Comparison of ENCODE assay signal across 1 cellular context in genomic region chr7:25968205-25968993, GRCh38.
TF ChIP-seq lines count a peak whose summit lies in the region.

No MANE protein-coding gene starts in this region.

TF ChIP-seq in K562, 482 proteins besides CTCF, POLR2A, EP300 and RAD21 (continued from another document):
- TF ChIP-seq, protein P1, sequence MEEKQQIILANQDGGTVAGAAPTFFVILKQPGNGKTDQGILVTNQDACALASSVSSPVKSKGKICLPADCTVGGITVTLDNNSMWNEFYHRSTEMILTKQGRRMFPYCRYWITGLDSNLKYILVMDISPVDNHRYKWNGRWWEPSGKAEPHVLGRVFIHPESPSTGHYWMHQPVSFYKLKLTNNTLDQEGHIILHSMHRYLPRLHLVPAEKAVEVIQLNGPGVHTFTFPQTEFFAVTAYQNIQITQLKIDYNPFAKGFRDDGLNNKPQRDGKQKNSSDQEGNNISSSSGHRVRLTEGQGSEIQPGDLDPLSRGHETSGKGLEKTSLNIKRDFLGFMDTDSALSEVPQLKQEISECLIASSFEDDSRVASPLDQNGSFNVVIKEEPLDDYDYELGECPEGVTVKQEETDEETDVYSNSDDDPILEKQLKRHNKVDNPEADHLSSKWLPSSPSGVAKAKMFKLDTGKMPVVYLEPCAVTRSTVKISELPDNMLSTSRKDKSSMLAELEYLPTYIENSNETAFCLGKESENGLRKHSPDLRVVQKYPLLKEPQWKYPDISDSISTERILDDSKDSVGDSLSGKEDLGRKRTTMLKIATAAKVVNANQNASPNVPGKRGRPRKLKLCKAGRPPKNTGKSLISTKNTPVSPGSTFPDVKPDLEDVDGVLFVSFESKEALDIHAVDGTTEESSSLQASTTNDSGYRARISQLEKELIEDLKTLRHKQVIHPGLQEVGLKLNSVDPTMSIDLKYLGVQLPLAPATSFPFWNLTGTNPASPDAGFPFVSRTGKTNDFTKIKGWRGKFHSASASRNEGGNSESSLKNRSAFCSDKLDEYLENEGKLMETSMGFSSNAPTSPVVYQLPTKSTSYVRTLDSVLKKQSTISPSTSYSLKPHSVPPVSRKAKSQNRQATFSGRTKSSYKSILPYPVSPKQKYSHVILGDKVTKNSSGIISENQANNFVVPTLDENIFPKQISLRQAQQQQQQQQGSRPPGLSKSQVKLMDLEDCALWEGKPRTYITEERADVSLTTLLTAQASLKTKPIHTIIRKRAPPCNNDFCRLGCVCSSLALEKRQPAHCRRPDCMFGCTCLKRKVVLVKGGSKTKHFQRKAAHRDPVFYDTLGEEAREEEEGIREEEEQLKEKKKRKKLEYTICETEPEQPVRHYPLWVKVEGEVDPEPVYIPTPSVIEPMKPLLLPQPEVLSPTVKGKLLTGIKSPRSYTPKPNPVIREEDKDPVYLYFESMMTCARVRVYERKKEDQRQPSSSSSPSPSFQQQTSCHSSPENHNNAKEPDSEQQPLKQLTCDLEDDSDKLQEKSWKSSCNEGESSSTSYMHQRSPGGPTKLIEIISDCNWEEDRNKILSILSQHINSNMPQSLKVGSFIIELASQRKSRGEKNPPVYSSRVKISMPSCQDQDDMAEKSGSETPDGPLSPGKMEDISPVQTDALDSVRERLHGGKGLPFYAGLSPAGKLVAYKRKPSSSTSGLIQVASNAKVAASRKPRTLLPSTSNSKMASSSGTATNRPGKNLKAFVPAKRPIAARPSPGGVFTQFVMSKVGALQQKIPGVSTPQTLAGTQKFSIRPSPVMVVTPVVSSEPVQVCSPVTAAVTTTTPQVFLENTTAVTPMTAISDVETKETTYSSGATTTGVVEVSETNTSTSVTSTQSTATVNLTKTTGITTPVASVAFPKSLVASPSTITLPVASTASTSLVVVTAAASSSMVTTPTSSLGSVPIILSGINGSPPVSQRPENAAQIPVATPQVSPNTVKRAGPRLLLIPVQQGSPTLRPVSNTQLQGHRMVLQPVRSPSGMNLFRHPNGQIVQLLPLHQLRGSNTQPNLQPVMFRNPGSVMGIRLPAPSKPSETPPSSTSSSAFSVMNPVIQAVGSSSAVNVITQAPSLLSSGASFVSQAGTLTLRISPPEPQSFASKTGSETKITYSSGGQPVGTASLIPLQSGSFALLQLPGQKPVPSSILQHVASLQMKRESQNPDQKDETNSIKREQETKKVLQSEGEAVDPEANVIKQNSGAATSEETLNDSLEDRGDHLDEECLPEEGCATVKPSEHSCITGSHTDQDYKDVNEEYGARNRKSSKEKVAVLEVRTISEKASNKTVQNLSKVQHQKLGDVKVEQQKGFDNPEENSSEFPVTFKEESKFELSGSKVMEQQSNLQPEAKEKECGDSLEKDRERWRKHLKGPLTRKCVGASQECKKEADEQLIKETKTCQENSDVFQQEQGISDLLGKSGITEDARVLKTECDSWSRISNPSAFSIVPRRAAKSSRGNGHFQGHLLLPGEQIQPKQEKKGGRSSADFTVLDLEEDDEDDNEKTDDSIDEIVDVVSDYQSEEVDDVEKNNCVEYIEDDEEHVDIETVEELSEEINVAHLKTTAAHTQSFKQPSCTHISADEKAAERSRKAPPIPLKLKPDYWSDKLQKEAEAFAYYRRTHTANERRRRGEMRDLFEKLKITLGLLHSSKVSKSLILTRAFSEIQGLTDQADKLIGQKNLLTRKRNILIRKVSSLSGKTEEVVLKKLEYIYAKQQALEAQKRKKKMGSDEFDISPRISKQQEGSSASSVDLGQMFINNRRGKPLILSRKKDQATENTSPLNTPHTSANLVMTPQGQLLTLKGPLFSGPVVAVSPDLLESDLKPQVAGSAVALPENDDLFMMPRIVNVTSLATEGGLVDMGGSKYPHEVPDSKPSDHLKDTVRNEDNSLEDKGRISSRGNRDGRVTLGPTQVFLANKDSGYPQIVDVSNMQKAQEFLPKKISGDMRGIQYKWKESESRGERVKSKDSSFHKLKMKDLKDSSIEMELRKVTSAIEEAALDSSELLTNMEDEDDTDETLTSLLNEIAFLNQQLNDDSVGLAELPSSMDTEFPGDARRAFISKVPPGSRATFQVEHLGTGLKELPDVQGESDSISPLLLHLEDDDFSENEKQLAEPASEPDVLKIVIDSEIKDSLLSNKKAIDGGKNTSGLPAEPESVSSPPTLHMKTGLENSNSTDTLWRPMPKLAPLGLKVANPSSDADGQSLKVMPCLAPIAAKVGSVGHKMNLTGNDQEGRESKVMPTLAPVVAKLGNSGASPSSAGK (IDR thresholded peaks at IDR 0.05) = 0 out of 2 replicates have a peak, but pooled peaks have one; percentile 30
- TF ChIP-seq ZZZ3 (IDR thresholded peaks at IDR 0.05) (no peak), E2F6 (IDR thresholded peaks at IDR 0.05; ENCODE audit: borderline replicate concordance in 1 of 2, extremely low read depth in 1 of 2, insufficient read depth in 1 of 2, insufficient read length in 1 of 2, low read depth in 1 of 2, low read length in 1 of 2, poor library complexity in 1 of 2, severe bottlenecking in 1 of 2) (peak in 1 of 2 experiments; percentile 18), CEBPB (tag; IDR thresholded peaks at IDR 0.05) (no peak)
